8 cellular contexts compared by ENCODE assay signal in the genomic region with DNA sequence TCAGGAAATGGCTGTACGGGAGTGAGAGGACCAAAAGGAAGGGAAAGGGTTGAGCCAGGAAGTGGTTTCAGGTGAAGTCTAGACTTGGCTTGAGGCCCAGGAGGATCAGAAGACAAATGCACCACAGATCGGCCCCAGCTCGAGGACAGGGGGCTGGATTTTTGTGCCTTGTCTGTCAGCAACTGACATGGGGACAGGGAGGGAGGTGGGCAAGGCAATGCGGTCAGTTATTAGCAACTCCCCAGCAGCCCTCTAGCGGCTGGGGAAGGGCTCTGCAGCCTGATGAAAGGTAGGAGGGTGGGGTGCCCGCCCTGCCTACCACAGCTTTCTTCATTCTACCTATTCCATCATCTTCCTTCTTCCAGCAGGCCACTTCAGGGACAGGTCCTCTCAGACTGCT. TPM values are rescaled to one million over a fixed set of nuclear protein-coding genes. Genes with fewer than 3 reads are reported as not detected.
A peak's percentile ranks its signal among the peaks of the same experiment; 100 is the strongest.
DNase-seq lines count a peak whose midpoint lies in the region; ATAC-seq and TF ChIP-seq lines count a peak whose summit lies in the region.

No MANE protein-coding gene starts in this region.

- no peaks in the 10 kb centered on the region for H3K79me2 ChIP-seq in neural progenitor cell (ENCODE audit: low read depth)

- H4K20me1 ChIP-seq in neural progenitor cell (ENCODE audit: low read depth): no peaks in the 10 kb centered on the region

- TF ChIP-seq CTCF in Peyer's patch (IDR thresholded peaks at IDR 0.05) (peak in 5 of 6 experiments; percentile 7 to 79 (median 74)), endodermal cell (conservative IDR thresholded peaks at IDR 0.05) (peak; percentile 94), neural progenitor cell (IDR thresholded peaks at IDR 0.05) (peak; percentile 76)

- no peak for TF ChIP-seq POLR2A in Peyer's patch (IDR thresholded peaks at IDR 0.05)

- H3K27me3 Mint-ChIP-seq in endodermal cell (ENCODE audit: insufficient read depth) (no peaks in the 10 kb centered on the region), neural progenitor cell (ENCODE audit: insufficient read depth, low read depth) (peaks cover 2% of the 10 kb centered on the region)
- H3K27me3 Mint-ChIP-seq in activated T-helper 2 cell treated with anti-CD3 and anti-CD28 coated beads, Interferon-gamma antibody, Interleukin-2, Interleukin-4, amounts not matched to agents 10 μg/mL and 5 μg/mL and 100 μg/mL, durations not matched to agents 14 hours and 24 hours and 36 hours (ENCODE audit: low read depth): no peaks in the 10 kb centered on the region

- H3K4me2 ChIP-seq in neural progenitor cell: no peak overlapping the region

- no peak overlapping the region for H3K27ac ChIP-seq in Peyer's patch
- H3K27ac ChIP-seq in endodermal cell (ENCODE audit: low read depth, low read length): no peak overlapping the region
- no peak overlapping the region for H3K27ac ChIP-seq in neural progenitor cell

- H3K9ac ChIP-seq in endodermal cell (ENCODE audit: extremely low read depth, low read length, poor library complexity, severe bottlenecking): no peak overlapping the region
- H3K9ac ChIP-seq in neural progenitor cell: no peak overlapping the region

- no peaks in the 10 kb centered on the region for H3K36me3 ChIP-seq in Peyer's patch
- H3K36me3 ChIP-seq in endodermal cell (ENCODE audit: control insufficient read depth, insufficient read depth, low read length): no peaks in the 10 kb centered on the region
- H3K36me3 ChIP-seq in neural progenitor cell: no peaks in the 10 kb centered on the region

- H3K4me1 ChIP-seq in Peyer's patch (no peaks in the 10 kb centered on the region), endodermal cell (ENCODE audit: control insufficient read depth, insufficient read depth, low read length) (no peaks in the 10 kb centered on the region), neural progenitor cell (no peaks in the 10 kb centered on the region)

- DNase-seq in CMK (ENCODE audit: low read depth) (peak; percentile 5), Peyer's patch (peak in 2 of 3 donors; percentile 55 to 65), endodermal cell (peak; percentile 83), neural progenitor cell (ENCODE audit: low spot score) (peak; percentile 64), cortex of kidney (lab: John Stamatoyannopoulos, UW) (no peak)
- DNase-seq in activated T-helper 2 cell treated with anti-CD3 and anti-CD28 coated beads, Interferon-gamma antibody, Interleukin-2, Interleukin-4, amounts not matched to agents 10 μg/mL and 5 μg/mL and 100 μg/mL, durations not matched to agents 14 hours and 24 hours and 36 hours (ENCODE audit: low spot score): no peak

- 53 to 100% methylated on average over 1 to 6 of the region's 6 CpGs for WGBS in endodermal cell (ENCODE audit: insufficient coverage in 1 of 2, insufficient read length in 1 of 2), 2 experiments

- H3K27ac Mint-ChIP-seq in endodermal cell: no peak overlapping the region
- H3K27ac Mint-ChIP-seq in neural progenitor cell: no peak overlapping the region
- H3K27ac Mint-ChIP-seq in activated T-helper 2 cell treated with anti-CD3 and anti-CD28 coated beads, Interferon-gamma antibody, Interleukin-2, Interleukin-4, amounts not matched to agents 10 μg/mL and 5 μg/mL and 100 μg/mL, durations not matched to agents 14 hours and 24 hours and 36 hours: no peak overlapping the region

- no peaks in the 10 kb centered on the region for H3K9me3 Mint-ChIP-seq in endodermal cell
- H3K9me3 Mint-ChIP-seq in neural progenitor cell: no peaks in the 10 kb centered on the region
- no peaks in the 10 kb centered on the region for H3K9me3 Mint-ChIP-seq in activated T-helper 2 cell treated with anti-CD3 and anti-CD28 coated beads, Interferon-gamma antibody, Interleukin-2, Interleukin-4, amounts not matched to agents 10 μg/mL and 5 μg/mL and 100 μg/mL, durations not matched to agents 14 hours and 24 hours and 36 hours

- no peaks in the 10 kb centered on the region for H3K4me1 Mint-ChIP-seq in endodermal cell
- H3K4me1 Mint-ChIP-seq in neural progenitor cell: no peaks in the 10 kb centered on the region
- peaks cover 21% of the 10 kb centered on the region for H3K4me1 Mint-ChIP-seq in activated T-helper 2 cell treated with anti-CD3 and anti-CD28 coated beads, Interferon-gamma antibody, Interleukin-2, Interleukin-4, amounts not matched to agents 10 μg/mL and 5 μg/mL and 100 μg/mL, durations not matched to agents 14 hours and 24 hours and 36 hours (ENCODE audit: low read depth)

- no peaks in the 10 kb centered on the region for H3F3A ChIP-seq in neural progenitor cell (ENCODE audit: low read depth)

- H3K4me3 Mint-ChIP-seq in endodermal cell: no peak overlapping the region
- H3K4me3 Mint-ChIP-seq in neural progenitor cell: no peak overlapping the region
- no peak overlapping the region for H3K4me3 Mint-ChIP-seq in activated T-helper 2 cell treated with anti-CD3 and anti-CD28 coated beads, Interferon-gamma antibody, Interleukin-2, Interleukin-4, amounts not matched to agents 10 μg/mL and 5 μg/mL and 100 μg/mL, durations not matched to agents 14 hours and 24 hours and 36 hours (ENCODE audit: low read depth)

- H3K9me3 ChIP-seq in Peyer's patch (no peaks in the 10 kb centered on the region), endodermal cell (ENCODE audit: control insufficient read depth, low read length) (no peaks in the 10 kb centered on the region), neural progenitor cell (ENCODE audit: low read depth) (no peaks in the 10 kb centered on the region)

- H3K27me3 ChIP-seq in Peyer's patch (no peaks in the 10 kb centered on the region), endodermal cell (ENCODE audit: control insufficient read depth, insufficient read depth, low read length, poor library complexity, severe bottlenecking) (no peaks in the 10 kb centered on the region), neural progenitor cell (no peaks in the 10 kb centered on the region)

- H2AFZ ChIP-seq in neural progenitor cell (replicated peaks): peak overlapping the region; percentile 90

- ATAC-seq in GM18508 (IDR thresholded peaks at IDR 0.05; ENCODE audit: insufficient read depth, unreplicated experiment) (peak; percentile 73), HG02981 (IDR thresholded peaks at IDR 0.05; ENCODE audit: unreplicated experiment) (peak; percentile 82)

- intact Hi-C loops in activated T-helper 2 cell treated with anti-CD3 and anti-CD28 coated beads, Interferon-gamma antibody, Interleukin-2, Interleukin-4, amounts not matched to agents 10 μg/mL and 5 μg/mL and 100 μg/mL, durations not matched to agents 14 hours and 24 hours and 36 hours (cut with micrococcal nuclease): loop anchor here (10.0 kb wide), 1 partner anchor 345 kb away; no protein-coding TSS in a partner anchor

- no peak overlapping the region for H3K4me3 ChIP-seq in Peyer's patch
- no peak overlapping the region for H3K4me3 ChIP-seq in endodermal cell (ENCODE audit: low read length)
- no peak overlapping the region for H3K4me3 ChIP-seq in neural progenitor cell

- H3K36me3 Mint-ChIP-seq in endodermal cell (ENCODE audit: low read depth) (no peaks in the 10 kb centered on the region), neural progenitor cell (no peaks in the 10 kb centered on the region)
- no peaks in the 10 kb centered on the region for H3K36me3 Mint-ChIP-seq in activated T-helper 2 cell treated with anti-CD3 and anti-CD28 coated beads, Interferon-gamma antibody, Interleukin-2, Interleukin-4, amounts not matched to agents 10 μg/mL and 5 μg/mL and 100 μg/mL, durations not matched to agents 14 hours and 24 hours and 36 hours (ENCODE audit: low read depth)

RNA-seq across cellular contexts. Expression of gene CPO, which starts 50.0 kb away (rescaled TPM):
- total RNA-seq in Peyer's patch: 100 to 1,000 TPM in 3 of 4 donors, not detected in 1; 208 to 585 (median 234) TPM
- total RNA-seq in endodermal cell: 1 to 10 TPM in 1 of 2 donors, under 1 TPM in 1; 0.95 to 1.0 TPM
- 0.25 TPM for polyA plus RNA-seq in endodermal cell (2013, experiment 1 of 2)
- polyA plus RNA-seq in endodermal cell (2013, experiment 2 of 2): not detected
- not detected in 2 replicates for total RNA-seq in neural progenitor cell (ENCODE audit: low replicate concordance)
- not detected in 2 replicates for total RNA-seq in activated T-helper 2 cell treated with anti-CD3 and anti-CD28 coated beads, Interferon-gamma antibody, Interleukin-2, Interleukin-4, amounts not matched to agents 10 μg/mL and 5 μg/mL and 100 μg/mL, durations not matched to agents 14 hours and 24 hours and 36 hours

Comparison
In these comparisons a context has a peak if more than half of its experiments do, and no peak if none do; other contexts are left out.
1. DNase-seq: peak in CMK (single experiment), Peyer's patch (2 of 3), endodermal cell (single experiment) and neural progenitor cell (single experiment); none in cortex of kidney (single experiment) and activated T-helper 2 cell treated with anti-CD3 and anti-CD28 coated beads, Interferon-gamma antibody, Interleukin-2, Interleukin-4, amounts not matched to agents 10 μg/mL and 5 μg/mL and 100 μg/mL, durations not matched to agents 14 hours and 24 hours and 36 hours (single experiment).
2. Peak in every context shown above with its lines, with median percentiles within 50 percentile points of each other: CTCF ChIP-seq.